Comparison of ENCODE assay signal across 19 cellular contexts in genomic region chr9:35273591-35273990, GRCh38.
"Had no signal": no experiment of that assay in that cellular context is flagged by ENCODE, and none has a peak within 500 bp of the region (broad histone marks: within the 10 kb centered on the region; RNA-seq: fewer than 3 reads in every experiment).

No MANE protein-coding gene starts in this region.

- H3K27ac ChIP-seq: colonic mucosa, hepatocyte had no signal

- ATAC-seq: esophagus mucosa, left lobe of liver had no signal

- H3K27ac Mint-ChIP-seq: activated B cell treated with CpG ODN at 0.5 μM for 24 hours; activated CD4-positive, alpha-beta T cell treated with anti-CD3 and anti-CD28 coated beads, Interleukin-2, amount 10 ng/mL, durations not matched to agents 7 days and 5 days; brain; naive B cell had no signal

- H3K36me3 Mint-ChIP-seq: brain, naive B cell had no signal

- DNase-seq: activated B cell treated with CpG ODN at 0.5 μM for 24 hours; activated CD4-positive, alpha-beta T cell treated with anti-CD3 and anti-CD28 coated beads, Interleukin-2, amount 10 ng/mL, durations not matched to agents 7 days and 5 days; activated effector memory CD4-positive, alpha-beta T cell treated with Interleukin-2 at 50 U/mL for 16 hours; amygdala; central memory CD4-positive, alpha-beta T cell; colonic mucosa; islet precursor cell; naive B cell; retina; stimulated activated CD4-positive, alpha-beta T cell treated with anti-CD3 and anti-CD28 coated beads, Interleukin-4, amount 100 ng/mL, for 1 hour; stimulated activated naive CD4-positive, alpha-beta T cell; trophoblast cell had no signal

- H3K4me1 Mint-ChIP-seq: brain had no signal

- H3K27me3 Mint-ChIP-seq: activated naive CD4-positive, alpha-beta T cell treated with anti-CD3 and anti-CD28 coated beads, Interleukin-2, amount 50 U/mL, for 24 hours; brain had no signal

- H3K36me3 ChIP-seq: colonic mucosa had no signal

- FAIRE-seq: endometrium, TTC549 had no signal

- H3K4me3 ChIP-seq: colonic mucosa, hepatocyte had no signal

- H3K27me3 ChIP-seq: colonic mucosa, hepatocyte had no signal

- H3K4me1 ChIP-seq: colonic mucosa had no signal

- H3K4me2 ChIP-seq: hepatocyte had no signal

- H3K4me3 Mint-ChIP-seq: activated B cell treated with CpG ODN at 0.5 μM for 24 hours; activated CD4-positive, alpha-beta T cell treated with anti-CD3 and anti-CD28 coated beads, Interleukin-2, amount 10 ng/mL, durations not matched to agents 7 days and 5 days; activated naive CD4-positive, alpha-beta T cell treated with anti-CD3 and anti-CD28 coated beads, Interleukin-2, amount 50 U/mL, for 24 hours; brain; naive B cell had no signal

- H3K9me3 ChIP-seq: colonic mucosa had no signal

- H3K9me3 Mint-ChIP-seq: activated B cell treated with CpG ODN at 0.5 μM for 24 hours; activated CD4-positive, alpha-beta T cell treated with anti-CD3 and anti-CD28 coated beads, Interleukin-2, amount 10 ng/mL, durations not matched to agents 7 days and 5 days; activated naive CD4-positive, alpha-beta T cell treated with anti-CD3 and anti-CD28 coated beads, Interleukin-2, amount 50 U/mL, for 24 hours; brain had no signal

- H2AFZ ChIP-seq: hepatocyte had no signal

- H3K79me2 ChIP-seq: hepatocyte had no signal
